Comparison of ENCODE assay signal across 1 cellular context in the genomic region with DNA sequence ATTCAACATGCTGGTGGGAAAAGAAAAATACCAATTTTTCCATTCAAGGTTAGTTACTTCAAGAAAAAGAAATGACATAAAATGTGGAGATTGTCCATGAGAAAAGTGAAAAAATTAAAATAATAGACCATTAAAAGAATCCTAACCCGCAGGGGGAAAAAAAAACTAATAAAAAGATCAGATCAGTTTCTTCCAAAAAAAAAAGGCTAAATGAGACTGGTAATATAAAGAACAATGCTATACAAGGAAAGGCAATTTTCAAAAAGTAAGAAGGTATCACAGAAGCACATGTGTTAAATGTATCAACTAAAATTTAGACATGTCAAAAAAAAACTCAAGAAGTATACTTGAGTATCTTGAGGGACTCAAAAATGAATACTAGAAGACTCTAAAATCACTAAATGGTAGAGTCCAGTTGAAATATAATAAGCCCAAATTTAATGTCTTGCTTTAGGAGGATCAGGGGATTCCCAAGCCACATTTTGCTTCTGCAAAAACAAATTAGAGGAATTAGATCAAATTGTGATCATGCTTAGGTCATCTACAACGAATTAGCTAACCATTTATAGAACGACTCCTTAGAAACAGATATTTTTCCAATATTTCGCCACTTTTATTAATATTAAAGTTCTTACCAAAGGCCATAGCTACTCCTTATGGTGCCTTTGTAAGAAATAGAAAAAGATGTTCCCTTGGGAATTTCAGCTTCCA.
A peak's percentile ranks its signal among the peaks of the same experiment; 100 is the strongest.
TF ChIP-seq lines count a peak whose summit lies in the region.

No MANE protein-coding gene starts in this region.

TF ChIP-seq in HCT116, 20 proteins besides CTCF, POLR2A, EP300 and RAD21 (continued from another document):
- no peak for TF ChIP-seq TCF7L2 (IDR thresholded peaks at IDR 0.05; ENCODE audit: borderline replicate concordance, extremely low read depth, insufficient read depth, insufficient read length)
- TF ChIP-seq MAX (IDR thresholded peaks at IDR 0.05) = 0 out of 2 replicates have a peak, but pooled peaks have one; percentile 1
- TF ChIP-seq EGR1 (IDR thresholded peaks at IDR 0.05; ENCODE audit: low read depth) = 0 out of 2 replicates have a peak, but pooled peaks have one; percentile 3
- no peak for TF ChIP-seq FOSL1 (IDR thresholded peaks at IDR 0.05; ENCODE audit: low read depth)
- TF ChIP-seq SIN3A (IDR thresholded peaks at IDR 0.05; ENCODE audit: low read depth) = no peak
